Comparison of ENCODE assay signal across 1 cellular context in genomic region chr17:51260237-51260959, GRCh38.
TF ChIP-seq lines count a peak whose summit lies in the region.

UTP18 (plus strand) TSS chr17:51260546; CDS start chr17:51260585, 39 bp downstream.

TF ChIP-seq in HepG2, 621 proteins besides CTCF, POLR2A, EP300 and RAD21 (continued from another document and continues in another):
- TF ChIP-seq ZNF280D (CRISPR knock-in tag; IDR thresholded peaks at IDR 0.05) = peak; percentile 94
- TF ChIP-seq ATF4 (CRISPR knock-in tag; IDR thresholded peaks at IDR 0.05) = peak in 1 of 2 experiments; percentile 74; a peak in 2 of 4 replicates
- TF ChIP-seq DBP (CRISPR knock-in tag; IDR thresholded peaks at IDR 0.05; ENCODE audit: not compliant biosample characterization) = peak; percentile 47
- peak; percentile 59 for TF ChIP-seq SRSF1 (optimal IDR thresholded peaks at IDR 0.05; ENCODE audit: low read depth, low read length)
- peak; percentile 80 for TF ChIP-seq MXD4 (CRISPR knock-in tag; IDR thresholded peaks at IDR 0.05)
- peak; percentile 79 for TF ChIP-seq RBM39 (IDR thresholded peaks at IDR 0.05; ENCODE audit: low read depth, low read length, poor library complexity, severe bottlenecking)
- TF ChIP-seq KDM3A (CRISPR knock-in tag; IDR thresholded peaks at IDR 0.05; ENCODE audit: low read depth) = 0 out of 2 replicates have a peak, but pooled peaks have one; percentile 32
- TF ChIP-seq ZNF331 (CRISPR knock-in tag; IDR thresholded peaks at IDR 0.05) = no peak; the same call in none of the 2 replicates
- peak; percentile 98 for TF ChIP-seq MXD1 (CRISPR knock-in tag; IDR thresholded peaks at IDR 0.05)
- TF ChIP-seq PAF1 (CRISPR knock-in tag; IDR thresholded peaks at IDR 0.05) = no peak
- peak; percentile 75 for TF ChIP-seq HOXA3 (CRISPR knock-in tag; IDR thresholded peaks at IDR 0.05)
- TF ChIP-seq POLR2AphosphoS5 (IDR thresholded peaks at IDR 0.05; ENCODE audit: low read depth, low read length) = peak; percentile 68
- peak; percentile 94 for TF ChIP-seq ZNF274 (CRISPR knock-in tag; IDR thresholded peaks at IDR 0.05)
- no peak for TF ChIP-seq HNF4G (IDR thresholded peaks at IDR 0.05; ENCODE audit: borderline replicate concordance, low read depth, low read length)
- peak; percentile 28; the same call in 1 of the 2 replicates for TF ChIP-seq HNF4G (CRISPR knock-in tag; IDR thresholded peaks at IDR 0.05; ENCODE audit: borderline replicate concordance, low read depth)
- no peak for TF ChIP-seq PHF5A (CRISPR knock-in tag; IDR thresholded peaks at IDR 0.05; ENCODE audit: low read depth, unreplicated experiment)
- TF ChIP-seq EEA1 (CRISPR knock-in tag; IDR thresholded peaks at IDR 0.05; ENCODE audit: borderline replicate concordance) = no peak; the same call in 1 of the 2 replicates
- TF ChIP-seq GLI4 (CRISPR knock-in tag; IDR thresholded peaks at IDR 0.05; ENCODE audit: borderline replicate concordance) = peak; percentile 97
- peak; percentile 93 for TF ChIP-seq TERF1 (CRISPR knock-in tag; IDR thresholded peaks at IDR 0.05)
- TF ChIP-seq ZNF33A (CRISPR knock-in tag; IDR thresholded peaks at IDR 0.05; ENCODE audit: borderline replicate concordance) = peak; percentile 98; the same call in 1 of the 2 replicates
- TF ChIP-seq ZNF558 (CRISPR knock-in tag; IDR thresholded peaks at IDR 0.05; ENCODE audit: borderline replicate concordance) = peak; percentile 98
- peak; percentile 33; the same call in 1 of the 2 replicates for TF ChIP-seq MAF1 (CRISPR knock-in tag; IDR thresholded peaks at IDR 0.05; ENCODE audit: borderline replicate concordance)
- no peak for TF ChIP-seq U2AF1 (optimal IDR thresholded peaks at IDR 0.05; ENCODE audit: low read depth, low read length)
- peak; percentile 29 for TF ChIP-seq NFKBIZ (CRISPR knock-in tag; IDR thresholded peaks at IDR 0.05)
- TF ChIP-seq ZKSCAN1 (IDR thresholded peaks at IDR 0.05; ENCODE audit: low read length) = peak; percentile 48; the same call in 1 of the 2 replicates
- peak; percentile 84 for TF ChIP-seq XRCC5 (optimal IDR thresholded peaks at IDR 0.05; ENCODE audit: low read length)
- TF ChIP-seq KLF9 (CRISPR knock-in tag; IDR thresholded peaks at IDR 0.05; ENCODE audit: low read depth) = peak; percentile 32; the same call in 1 of the 2 replicates
- peak; percentile 100 for TF ChIP-seq ZFP82 (CRISPR knock-in tag; IDR thresholded peaks at IDR 0.05; ENCODE audit: borderline replicate concordance)
- TF ChIP-seq STAG1 (CRISPR knock-in tag; IDR thresholded peaks at IDR 0.05) = no peak; the same call in 1 of the 2 replicates
- peak; percentile 95 for TF ChIP-seq ZFP37 (CRISPR knock-in tag; IDR thresholded peaks at IDR 0.05; ENCODE audit: borderline replicate concordance)
- TF ChIP-seq MIER2 (CRISPR knock-in tag; IDR thresholded peaks at IDR 0.05) = no peak; the same call in 1 of the 2 replicates
- peak; percentile 88; the same call in 1 of the 2 replicates for TF ChIP-seq ZSCAN5A (CRISPR knock-in tag; IDR thresholded peaks at IDR 0.05; ENCODE audit: borderline replicate concordance)
- TF ChIP-seq RFX5 (IDR thresholded peaks at IDR 0.05; ENCODE audit: low read depth, low read length) = peak; percentile 58; the same call in 1 of the 2 replicates
- peak; percentile 86 for TF ChIP-seq CREB1 (IDR thresholded peaks at IDR 0.05)
- TF ChIP-seq CREB1 (CRISPR knock-in tag; IDR thresholded peaks at IDR 0.05) = peak; percentile 95
- peak; percentile 52 for TF ChIP-seq GFI1 (CRISPR knock-in tag; IDR thresholded peaks at IDR 0.05; ENCODE audit: borderline replicate concordance)
- peak; percentile 44; the same call in 1 of the 2 replicates for TF ChIP-seq PCBP1 (IDR thresholded peaks at IDR 0.05; ENCODE audit: borderline replicate concordance, low read depth, low read length)
- peak; percentile 96; the same call in 1 of the 2 replicates for TF ChIP-seq ZNF598 (CRISPR knock-in tag; IDR thresholded peaks at IDR 0.05; ENCODE audit: borderline replicate concordance)
- TF ChIP-seq ZNF292 (CRISPR knock-in tag; IDR thresholded peaks at IDR 0.05; ENCODE audit: borderline replicate concordance, low read depth) = peak; percentile 48; the same call in 1 of the 2 replicates
- peak; percentile 76 for TF ChIP-seq AHDC1 (CRISPR knock-in tag; IDR thresholded peaks at IDR 0.05; ENCODE audit: borderline replicate concordance)
- no peak for TF ChIP-seq GPBP1L1 (CRISPR knock-in tag; IDR thresholded peaks at IDR 0.05)
- 0 out of 2 replicates have a peak, but pooled peaks have one; percentile 53 for TF ChIP-seq POLR2AphosphoS2 (IDR thresholded peaks at IDR 0.05; ENCODE audit: low read depth, low read length)
- peak; percentile 94 for TF ChIP-seq ARNT2 (CRISPR knock-in tag; IDR thresholded peaks at IDR 0.05; ENCODE audit: low read depth)
